Comparison of ENCODE assay signal across 8 cellular contexts in the genomic region with DNA sequence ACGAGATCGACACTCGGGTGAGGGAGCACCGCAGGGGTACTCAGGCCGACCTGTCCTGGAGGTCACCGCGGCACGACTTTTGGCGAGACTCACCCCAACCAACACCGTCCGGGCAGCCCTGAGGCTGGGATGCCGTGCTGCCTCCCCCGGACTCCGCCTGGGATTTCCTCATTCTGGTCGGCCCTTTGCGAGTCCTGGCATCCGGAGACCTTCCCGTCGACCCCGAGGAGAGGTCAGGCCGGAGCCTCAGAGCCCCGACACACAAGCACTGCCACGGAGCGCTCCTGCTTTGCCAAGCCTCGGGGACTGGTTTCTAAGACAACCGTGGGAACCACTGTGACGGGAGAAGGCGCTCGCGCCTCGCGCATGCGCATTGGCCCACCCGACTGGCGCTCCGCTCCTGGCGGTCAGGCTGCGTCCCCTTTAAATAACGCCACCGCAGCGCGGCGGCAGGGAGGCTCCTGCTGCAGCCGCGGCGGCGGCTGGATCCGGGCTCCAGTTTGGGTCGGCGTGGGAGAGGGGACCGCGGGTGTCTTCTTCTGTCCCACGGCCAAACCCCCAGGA.
A peak's percentile ranks its signal among the peaks of the same experiment; 100 is the strongest.
DNase-seq lines count a peak whose midpoint lies in the region; ATAC-seq and TF ChIP-seq lines count a peak whose summit lies in the region.
"Not testable (repeated sequence)": the region's sequence is repeated elsewhere in the genome, so short reads cannot be mapped to it uniquely, and the experiment has no call there.

No MANE protein-coding gene starts in this region.

- CTCF ChIA-PET in T-cell (lab: Charles Lee), result not testable (repeated sequence)

- not testable (repeated sequence) for H3K36me3 Mint-ChIP-seq in T-cell; activated naive CD8-positive, alpha-beta T cell; neural progenitor cell; stimulated activated naive B cell treated with anti-CD40 and anti-IgM and Interleukin-4, amounts not matched to agents 10 μg/mL and 1 μg/mL and 100 μg/mL, for 72 hours

- H3F3A ChIP-seq in neural progenitor cell (ENCODE audit: low read depth), result not testable (repeated sequence)

- H3K4me2 ChIP-seq in neural progenitor cell, result peak overlapping the region; percentile 75

- H4K20me1 ChIP-seq in neural progenitor cell (ENCODE audit: low read depth), result peaks cover 16% of the 10 kb centered on the region

- peak overlapping the region; percentile 14 for H3K4me3 ChIP-seq in HFF-Myc (replicated peaks; ENCODE audit: low read depth, low read length)
- H3K4me3 ChIP-seq in neural progenitor cell, result peak overlapping the region; percentile 46

- POLR2A ChIA-PET in T-cell (lab: Charles Lee), result not testable (repeated sequence)

- H3K79me2 ChIP-seq in neural progenitor cell (ENCODE audit: low read depth), result not testable (repeated sequence)

- not testable (repeated sequence) for H3K27ac Mint-ChIP-seq in T-cell; activated naive CD8-positive, alpha-beta T cell; neural progenitor cell
- peak overlapping the region; percentile 92 for H3K27ac Mint-ChIP-seq in stimulated activated naive B cell treated with anti-CD40 and anti-IgM and Interleukin-4, amounts not matched to agents 10 μg/mL and 1 μg/mL and 100 μg/mL, for 72 hours

- ATAC-seq in T-cell (replicated peaks in 1 of 4), result peak in 2 of 4 experiments; percentile 28 to 35
- peak; percentile 31 to 51 for ATAC-seq in stimulated activated naive B cell treated with anti-CD40 and anti-IgM and Interleukin-4, amounts not matched to agents 10 μg/mL and 1 μg/mL and 100 μg/mL, for 72 hours (replicated peaks)

- H3K27me3 Mint-ChIP-seq in T-cell (peaks cover 65 to 79% of the 10 kb centered on the region in 2 donors), neural progenitor cell (ENCODE audit: insufficient read depth, low read depth) (peaks cover 34% of the 10 kb centered on the region)
- H3K27me3 Mint-ChIP-seq in activated naive CD8-positive, alpha-beta T cell, result peaks cover 43% of the 10 kb centered on the region
- H3K27me3 Mint-ChIP-seq in stimulated activated naive B cell treated with anti-CD40 and anti-IgM and Interleukin-4, amounts not matched to agents 10 μg/mL and 1 μg/mL and 100 μg/mL, for 72 hours, result peaks cover 92 to 99% of the 10 kb centered on the region in 2 donors

- H3K4me1 ChIP-seq in neural progenitor cell, result not testable (repeated sequence)

- not testable (repeated sequence) for H3K9me3 Mint-ChIP-seq in T-cell; activated naive CD8-positive, alpha-beta T cell (ENCODE audit: low read depth); neural progenitor cell
- peaks cover 8 to 11% of the 10 kb centered on the region in 2 donors for H3K9me3 Mint-ChIP-seq in stimulated activated naive B cell treated with anti-CD40 and anti-IgM and Interleukin-4, amounts not matched to agents 10 μg/mL and 1 μg/mL and 100 μg/mL, for 72 hours

- H3K4me1 Mint-ChIP-seq in T-cell, result peaks cover 58 to 81% (median 72%) of the 10 kb centered on the region in 3 donors
- H3K4me1 Mint-ChIP-seq in activated naive CD8-positive, alpha-beta T cell (ENCODE audit: low read depth), result peaks cover 64% of the 10 kb centered on the region
- H3K4me1 Mint-ChIP-seq in neural progenitor cell, result peaks cover 56% of the 10 kb centered on the region
- H3K4me1 Mint-ChIP-seq in stimulated activated naive B cell treated with anti-CD40 and anti-IgM and Interleukin-4, amounts not matched to agents 10 μg/mL and 1 μg/mL and 100 μg/mL, for 72 hours, result peaks cover 42 to 76% of the 10 kb centered on the region in 2 donors

- not testable (repeated sequence) for H3K9ac ChIP-seq in neural progenitor cell

- H3K4me3 Mint-ChIP-seq in T-cell, result peak overlapping the region; percentile 68 to 77 (median 69)
- peak overlapping the region; percentile 87 for H3K4me3 Mint-ChIP-seq in activated naive CD8-positive, alpha-beta T cell
- H3K4me3 Mint-ChIP-seq in neural progenitor cell, result peak overlapping the region; percentile 82
- H3K4me3 Mint-ChIP-seq in stimulated activated naive B cell treated with anti-CD40 and anti-IgM and Interleukin-4, amounts not matched to agents 10 μg/mL and 1 μg/mL and 100 μg/mL, for 72 hours, result peak overlapping the region; percentile 58 to 86

- DNase-seq in DMS53 treated with DMSO at 0.1 percent for 48 hours (lab: John Stamatoyannopoulos, UW; ENCODE audit: unreplicated experiment) (peak; percentile 81), NCI-H187 (lab: John Stamatoyannopoulos, UW) (peak; percentile 34 to 35), T-cell (peak in 33 of 34 experiments; percentile 42 to 77 (median 64)), glomerular visceral epithelial cell (ENCODE audit: extremely low spot score) (peak; percentile 92), neural progenitor cell (ENCODE audit: low spot score) (peak; percentile 96)
- DNase-seq in HFF-Myc (ENCODE audit: extremely low read depth, low read depth), result not testable (repeated sequence)
- DNase-seq in stimulated activated naive B cell treated with anti-CD40 and anti-IgM and Interleukin-4, amounts not matched to agents 10 μg/mL and 1 μg/mL and 100 μg/mL, for 72 hours, result peak; percentile 79

- peaks cover 100% of the 10 kb centered on the region for H3K27me3 ChIP-seq in neural progenitor cell

- peak overlapping the region; percentile 71 for H2AFZ ChIP-seq in neural progenitor cell (replicated peaks)

- H3K27ac ChIP-seq in neural progenitor cell, result not testable (repeated sequence)

- not testable (repeated sequence) for TF ChIP-seq CTCF in HFF-Myc (IDR thresholded peaks at IDR 0.05; ENCODE audit: low read depth, low read length, missing control alignments)
- peak; percentile 26 for TF ChIP-seq CTCF in neural progenitor cell (IDR thresholded peaks at IDR 0.05)

- not testable (repeated sequence) for H3K36me3 ChIP-seq in neural progenitor cell

- H3K9me3 ChIP-seq in neural progenitor cell (ENCODE audit: low read depth), result not testable (repeated sequence)
